Comparison of ENCODE assay signal across 14 cellular contexts in genomic region chr10:36489928-36490279, GRCh38.
DNase-seq lines count a peak whose midpoint lies in the region; ATAC-seq, FAIRE-seq and TF ChIP-seq lines count a peak whose summit lies in the region.
"Had no signal": no experiment of that assay in that cellular context is flagged by ENCODE, and none has a peak within 500 bp of the region (broad histone marks: within the 10 kb centered on the region; RNA-seq: fewer than 3 reads in every experiment).

No MANE protein-coding gene starts in this region.

- peak overlapping the region; percentile 69 to 75 for H2BK12ac ChIP-seq in mesenchymal stem cell (ENCODE audit: low read length in 2 of 2)

- TF ChIP-seq POLR2A in A549 (IDR thresholded peaks at IDR 0.05; ENCODE audit: low read length) = no peak

- peaks cover 0 to 8% (median 0%) of the 10 kb centered on the region in 11 donors for H3K9me3 Mint-ChIP-seq in naive thymus-derived CD4-positive, alpha-beta T cell
- H3K9me3 Mint-ChIP-seq: activated CD4-positive, alpha-beta T cell treated with anti-CD3 and anti-CD28 coated beads, Interleukin-2, amount 10 ng/mL, durations not matched to agents 24 days and 14 days had no signal

- H2AK5ac ChIP-seq in mesenchymal stem cell (ENCODE audit: low read length, severe bottlenecking) = no peak overlapping the region

- H3K23ac ChIP-seq in mesenchymal stem cell (ENCODE audit: low read length in 2 of 2) = no peak overlapping the region

- DNase-seq in A549 (ENCODE audit: low read depth in 1 of 2, low spot score in 1 of 2) (no peak), Karpas-422 (peak; percentile 7), coronary artery (ENCODE audit: low spot score) (no peak), mesenchymal stem cell (peak; percentile 44), left lung (no peak), NCI-H345 treated with DMSO at 0.1 percent for 48 hours (lab: John Stamatoyannopoulos, UW; ENCODE audit: unreplicated experiment) (no peak), DMS153 treated with DMSO at 0.1 percent for 48 hours (lab: John Stamatoyannopoulos, UW; ENCODE audit: unreplicated experiment) (no peak)
- DNase-seq in naive thymus-derived CD4-positive, alpha-beta T cell = no peak
- DNase-seq: activated CD4-positive, alpha-beta T cell treated with anti-CD3 and anti-CD28 coated beads, Interleukin-2, amount 10 ng/mL, durations not matched to agents 24 days and 14 days; activated gamma-delta T cell; BE2C; stimulated activated CD4-positive, alpha-beta T cell treated with anti-CD3 and anti-CD28 coated beads, Interleukin-1b, Interleukin-23, amount 100 ng/mL, for 48 hours; stimulated activated naive CD4-positive, alpha-beta T cell had no signal

- no peak overlapping the region for H3K27ac Mint-ChIP-seq in naive thymus-derived CD4-positive, alpha-beta T cell
- H3K27ac Mint-ChIP-seq: activated CD4-positive, alpha-beta T cell treated with anti-CD3 and anti-CD28 coated beads, Interleukin-2, amount 10 ng/mL, durations not matched to agents 24 days and 14 days had no signal

- WGBS in A549 (ENCODE audit: missing lambda C conversion rate) = 84% methylated on average over 4 of the region's 4 CpGs
- 66% methylated on average over 3 of the region's 4 CpGs for WGBS in mesenchymal stem cell

- H3K9me3 ChIP-seq in A549 (no peaks in the 10 kb centered on the region), Karpas-422 (ENCODE audit: low read length) (no peaks in the 10 kb centered on the region), mesenchymal stem cell (ENCODE audit: control insufficient read depth, low read length) (no peaks in the 10 kb centered on the region), left lung (no peaks in the 10 kb centered on the region)
- no peaks in the 10 kb centered on the region for H3K9me3 ChIP-seq in naive thymus-derived CD4-positive, alpha-beta T cell (ENCODE audit: control insufficient read depth in 2 of 3, low read length in 3 of 3)
- H3K9me3 ChIP-seq: BE2C had no signal

- peak overlapping the region; percentile 5 to 93 for H3K18ac ChIP-seq in mesenchymal stem cell (ENCODE audit: low read depth in 1 of 2, low read length in 2 of 2)

- no peak for TF ChIP-seq RAD21 in A549 (conservative IDR thresholded peaks at IDR 0.05 in 1 of 2, IDR thresholded peaks at IDR 0.05 in 1 of 2)

- no peak overlapping the region for H3K14ac ChIP-seq in mesenchymal stem cell (ENCODE audit: low read length in 2 of 2)

- no peak overlapping the region for H2BK15ac ChIP-seq in mesenchymal stem cell (ENCODE audit: low read depth, poor library complexity, severe bottlenecking)

- no peak overlapping the region for H2AFZ ChIP-seq in Karpas-422 (ENCODE audit: low read length)
- no peak overlapping the region for H2AFZ ChIP-seq in mesenchymal stem cell (ENCODE audit: low read depth, low read length)

- H3K4me3 Mint-ChIP-seq in naive thymus-derived CD4-positive, alpha-beta T cell = no peak overlapping the region
- H3K4me3 Mint-ChIP-seq: activated CD4-positive, alpha-beta T cell treated with anti-CD3 and anti-CD28 coated beads, Interleukin-2, amount 10 ng/mL, durations not matched to agents 24 days and 14 days had no signal

- H3K4ac ChIP-seq in mesenchymal stem cell (ENCODE audit: low read depth in 1 of 2, low read length in 2 of 2) = peak overlapping the region; percentile 2 to 45

- H3K27me3 ChIP-seq in Karpas-422 (ENCODE audit: low read length) = no peaks in the 10 kb centered on the region
- no peaks in the 10 kb centered on the region for H3K27me3 ChIP-seq in mesenchymal stem cell (ENCODE audit: control insufficient read depth in 1 of 2, insufficient read depth in 1 of 2, low read length in 2 of 2)
- H3K27me3 ChIP-seq in left lung = no peaks in the 10 kb centered on the region
- no peaks in the 10 kb centered on the region for H3K27me3 ChIP-seq in naive thymus-derived CD4-positive, alpha-beta T cell (ENCODE audit: control insufficient read depth in 2 of 2, insufficient read depth in 2 of 2, low read length in 2 of 2)
- H3K27me3 ChIP-seq: BE2C had no signal

- TF ChIP-seq CTCF in A549 (IDR thresholded peaks at IDR 0.05) = no peak
- no peak for TF ChIP-seq CTCF in coronary artery (IDR thresholded peaks at IDR 0.05)
- TF ChIP-seq CTCF in left lung (IDR thresholded peaks at IDR 0.05) = no peak

- H3K9me2 ChIP-seq in Karpas-422 (replicated peaks; ENCODE audit: insufficient read depth, low read length) = no peaks in the 10 kb centered on the region

- no peaks in the 10 kb centered on the region for H3K36me3 Mint-ChIP-seq in naive thymus-derived CD4-positive, alpha-beta T cell

- H3K9ac ChIP-seq in Karpas-422 (ENCODE audit: low read length) = no peak overlapping the region
- peak overlapping the region; percentile 82 for H3K9ac ChIP-seq in mesenchymal stem cell (ENCODE audit: low read length)
- H3K9ac ChIP-seq: KMS-11 had no signal

- intact Hi-C loops in left lung (cut with DNase I) = no loop called here
- intact Hi-C loops in naive thymus-derived CD4-positive, alpha-beta T cell (cut with micrococcal nuclease) = no loop called here

- no peak overlapping the region for H2BK120ac ChIP-seq in mesenchymal stem cell (ENCODE audit: low read depth, low read length)

- ATAC-seq in A549 = no peak
- no peak for ATAC-seq in left lung
- no peak for ATAC-seq in naive thymus-derived CD4-positive, alpha-beta T cell

- H3K79me1 ChIP-seq in mesenchymal stem cell (replicated peaks; ENCODE audit: low read length, poor library complexity, severe bottlenecking) = no peaks in the 10 kb centered on the region

- H3K36me3 ChIP-seq in Karpas-422 (ENCODE audit: insufficient read depth, low read length) (no peaks in the 10 kb centered on the region), mesenchymal stem cell (ENCODE audit: control insufficient read depth in 1 of 2, insufficient read depth in 2 of 2, low read depth in 1 of 2, low read length in 2 of 2) (no peaks in the 10 kb centered on the region), left lung (no peaks in the 10 kb centered on the region)
- H3K36me3 ChIP-seq in naive thymus-derived CD4-positive, alpha-beta T cell (ENCODE audit: control insufficient read depth in 2 of 3, insufficient read depth in 3 of 3, low read length in 3 of 3) = no peaks in the 10 kb centered on the region
- H3K36me3 ChIP-seq: BE2C had no signal

- H3K27me3 Mint-ChIP-seq in naive thymus-derived CD4-positive, alpha-beta T cell = no peaks in the 10 kb centered on the region
- H3K27me3 Mint-ChIP-seq: activated CD4-positive, alpha-beta T cell treated with anti-CD3 and anti-CD28 coated beads, Interleukin-2, amount 10 ng/mL, durations not matched to agents 24 days and 14 days had no signal

- no peak overlapping the region for H4K91ac ChIP-seq in mesenchymal stem cell (ENCODE audit: low read length)

- H2BK5ac ChIP-seq in mesenchymal stem cell (ENCODE audit: low read depth, low read length, poor library complexity, severe bottlenecking) = no peak overlapping the region

- CTCF ChIA-PET in A549 (lab: Yijun Ruan, JAX) = no interaction called here
- CTCF ChIA-PET in naive thymus-derived CD4-positive, alpha-beta T cell (lab: Charles Lee) = no interaction called here

- no peak for TF ChIP-seq EP300 in A549 (IDR thresholded peaks at IDR 0.05)

- no peak overlapping the region for H3K4me3 ChIP-seq in A549
- no peak overlapping the region for H3K4me3 ChIP-seq in Karpas-422 (ENCODE audit: low read length)
- no peak overlapping the region for H3K4me3 ChIP-seq in coronary artery
- H3K4me3 ChIP-seq in mesenchymal stem cell (ENCODE audit: insufficient read depth in 1 of 2, low read depth in 1 of 2, low read length in 2 of 2) = peak overlapping the region in 1 of 2 experiments; percentile 29
- H3K4me3 ChIP-seq in left lung = no peak overlapping the region
- no peak overlapping the region for H3K4me3 ChIP-seq in naive thymus-derived CD4-positive, alpha-beta T cell (ENCODE audit: low read length)

- no peak for FAIRE-seq in A549 (lab: Jason Lieb, UNC)

- H3K4me2 ChIP-seq in A549 (no peak overlapping the region), Karpas-422 (ENCODE audit: low read depth, low read length, poor library complexity, severe bottlenecking) (no peak overlapping the region), mesenchymal stem cell (ENCODE audit: low read length, poor library complexity, severe bottlenecking) (no peak overlapping the region)
- H3K4me2 ChIP-seq: KMS-11 had no signal

- H3K4me1 ChIP-seq in A549 = peaks cover 29% of the 10 kb centered on the region
- no peaks in the 10 kb centered on the region for H3K4me1 ChIP-seq in Karpas-422 (ENCODE audit: low read length)
- peaks cover 4% of the 10 kb centered on the region for H3K4me1 ChIP-seq in mesenchymal stem cell (ENCODE audit: control insufficient read depth, insufficient read depth, low read depth, low read length)
- H3K4me1 ChIP-seq in left lung = no peaks in the 10 kb centered on the region
- H3K4me1 ChIP-seq in naive thymus-derived CD4-positive, alpha-beta T cell (ENCODE audit: control insufficient read depth in 2 of 2, insufficient read depth in 2 of 2, low read length in 2 of 2) = no peaks in the 10 kb centered on the region
- H3K4me1 ChIP-seq: BE2C had no signal

- H3K27ac ChIP-seq in A549 = peak overlapping the region; percentile 9 to 54; a peak in 5 of 6 replicates
- no peak overlapping the region for H3K27ac ChIP-seq in Karpas-422 (ENCODE audit: low read length)
- peak overlapping the region; percentile 29 to 83 for H3K27ac ChIP-seq in coronary artery
- peak overlapping the region; percentile 68 for H3K27ac ChIP-seq in mesenchymal stem cell (ENCODE audit: low read length, poor library complexity, severe bottlenecking)
- no peak overlapping the region for H3K27ac ChIP-seq in left lung
- H3K27ac ChIP-seq in naive thymus-derived CD4-positive, alpha-beta T cell (ENCODE audit: low read depth, low read length) = no peak overlapping the region
- H3K27ac ChIP-seq: KMS-11 had no signal

- POLR2A ChIA-PET in A549 (lab: Yijun Ruan, JAX) = no interaction called here
- POLR2A ChIA-PET in naive thymus-derived CD4-positive, alpha-beta T cell (lab: Charles Lee) = no interaction called here

- H4K8ac ChIP-seq in mesenchymal stem cell (ENCODE audit: low read length) = no peak overlapping the region

- no peaks in the 10 kb centered on the region for H4K20me1 ChIP-seq in Karpas-422 (ENCODE audit: insufficient read depth, low read depth, low read length)

- no peaks in the 10 kb centered on the region for H3K4me1 Mint-ChIP-seq in naive thymus-derived CD4-positive, alpha-beta T cell
- H3K4me1 Mint-ChIP-seq: activated CD4-positive, alpha-beta T cell treated with anti-CD3 and anti-CD28 coated beads, Interleukin-2, amount 10 ng/mL, durations not matched to agents 24 days and 14 days had no signal

- H3K79me2 ChIP-seq in Karpas-422 (ENCODE audit: low read length) = no peaks in the 10 kb centered on the region

TF ChIP-seq in A549, 52 proteins besides CTCF, POLR2A, EP300 and RAD21 (continues in another document):
- TF ChIP-seq USF2 (IDR thresholded peaks at IDR 0.05) (no peak), RCOR1 (IDR thresholded peaks at IDR 0.05; ENCODE audit: low read depth, low read length) (no peak), JUN (IDR thresholded peaks at IDR 0.05) (no peak), EHF (CRISPR knock-in tag; IDR thresholded peaks at IDR 0.05) (no peak)

Comparison
In these comparisons a context has a peak if more than half of its experiments do, and no peak if none do; other contexts are left out.
1. DNase-seq: peak in Karpas-422 (single experiment) and mesenchymal stem cell (single experiment); none in A549 (0 of 2), coronary artery (single experiment), left lung (0 of 2), naive thymus-derived CD4-positive, alpha-beta T cell (0 of 9), NCI-H345 treated with DMSO at 0.1 percent for 48 hours (single experiment) and DMS153 treated with DMSO at 0.1 percent for 48 hours (single experiment).
2. H3K27ac ChIP-seq: peak in A549 (2 of 2), coronary artery (2 of 2) and mesenchymal stem cell (single experiment); none in Karpas-422 (single experiment), left lung (0 of 2) and naive thymus-derived CD4-positive, alpha-beta T cell (single experiment).